In the genomic region with DNA sequence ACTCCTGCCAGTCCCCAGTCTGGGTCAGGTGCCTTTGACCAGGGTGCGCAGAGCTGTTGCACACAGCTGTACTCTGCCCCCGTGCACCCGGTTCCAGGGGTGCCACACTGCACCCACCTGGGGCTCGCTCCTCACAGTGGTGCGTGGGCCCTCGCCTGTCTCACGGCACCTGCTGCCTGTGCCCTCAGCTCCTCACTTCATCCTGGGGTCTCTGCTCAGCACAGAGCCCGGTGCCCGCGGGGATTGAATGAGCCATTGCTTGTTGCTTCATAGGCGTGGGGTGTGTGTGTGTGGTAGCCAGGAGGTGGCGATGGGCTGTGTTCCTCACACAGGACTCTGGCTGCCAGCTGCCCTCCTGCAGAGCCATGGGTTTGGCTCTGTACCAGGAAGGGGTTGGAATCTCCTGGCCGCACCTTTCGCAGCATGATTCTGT, we compare ENCODE assay signal across 22 cellular contexts. TPM values are rescaled to one million over a fixed set of nuclear protein-coding genes. Genes with fewer than 3 reads are reported as not detected.
A peak's percentile ranks its signal among the peaks of the same experiment; 100 is the strongest.
DNase-seq lines count a peak whose midpoint lies in the region; ATAC-seq and TF ChIP-seq lines count a peak whose summit lies in the region.
"Had no signal": no experiment of that assay in that cellular context is flagged by ENCODE, and none has a peak within 500 bp of the region (broad histone marks: within the 10 kb centered on the region; RNA-seq: fewer than 3 reads in every experiment).

No MANE protein-coding gene starts in this region.

- DNase-seq in DMS 273 (lab: John Stamatoyannopoulos, UW; ENCODE audit: unreplicated experiment) (peak; percentile 61), DMS 273 treated with DMSO at 0.1 percent for 48 hours (lab: John Stamatoyannopoulos, UW) (no peak), RWPE1 (ENCODE audit: low spot score) (no peak), iPS-NIHi11 (ENCODE audit: low spot score) (peak; percentile 55), renal cortical epithelial cell (ENCODE audit: low read depth) (peak; percentile 39), NCI-H774 (lab: John Stamatoyannopoulos, UW) (no peak)
- no peak for DNase-seq in CD4-positive, alpha-beta T cell
- DNase-seq in T-helper 2 cell treated with Interferon-gamma antibody and Interleukin-4, amounts not matched to agents 5 μg/mL and 100 μg/mL, for 36 hours (ENCODE audit: low spot score), result no peak
- DNase-seq: activated CD4-positive, alpha-beta T cell treated with anti-CD3 and anti-CD28 coated beads, Interleukin-2, amount 10 ng/mL, durations not matched to agents 24 days and 14 days; activated naive CD4-positive, alpha-beta T cell treated with Interleukin-2 at 50 U/mL for 16 hours; brain microvascular endothelial cell; CD4-positive, alpha-beta memory T cell; dermis blood vessel endothelial cell; EL; Kasumi-1; NCI-H1436; NCI-H2227 treated with DMSO at 0.1 percent for 48 hours; stimulated activated CD4-positive, alpha-beta T cell treated with anti-CD3 and anti-CD28 coated beads, Interleukin-4, amount 100 ng/mL, for 4 hours; thyroid gland had no signal

- H3K9me3 Mint-ChIP-seq in CD4-positive, alpha-beta T cell, result no peaks in the 10 kb centered on the region
- H3K9me3 Mint-ChIP-seq in T-helper 2 cell treated with Interferon-gamma antibody and Interleukin-4, amounts not matched to agents 5 μg/mL and 100 μg/mL, for 36 hours, result no peaks in the 10 kb centered on the region
- H3K9me3 Mint-ChIP-seq: activated CD4-positive, alpha-beta T cell treated with anti-CD3 and anti-CD28 coated beads, Interleukin-2, amount 10 ng/mL, durations not matched to agents 24 days and 14 days; CD4-positive, alpha-beta memory T cell had no signal

- no peak overlapping the region for H3K27ac Mint-ChIP-seq in CD4-positive, alpha-beta T cell
- no peak overlapping the region for H3K27ac Mint-ChIP-seq in T-helper 2 cell treated with Interferon-gamma antibody and Interleukin-4, amounts not matched to agents 5 μg/mL and 100 μg/mL, for 36 hours
- H3K27ac Mint-ChIP-seq: activated CD4-positive, alpha-beta T cell treated with anti-CD3 and anti-CD28 coated beads, Interleukin-2, amount 10 ng/mL, durations not matched to agents 24 days and 14 days had no signal

- POLR2A ChIA-PET in RWPE1 (lab: Yijun Ruan, JAX; ENCODE audit: low non-redundant PET), result no interaction called here
- POLR2A ChIA-PET in CD4-positive, alpha-beta T cell (lab: Charles Lee), result no interaction called here

- no peak overlapping the region for H3K4me3 Mint-ChIP-seq in CD4-positive, alpha-beta T cell
- no peak overlapping the region for H3K4me3 Mint-ChIP-seq in T-helper 2 cell treated with Interferon-gamma antibody and Interleukin-4, amounts not matched to agents 5 μg/mL and 100 μg/mL, for 36 hours
- H3K4me3 Mint-ChIP-seq: activated CD4-positive, alpha-beta T cell treated with anti-CD3 and anti-CD28 coated beads, Interleukin-2, amount 10 ng/mL, durations not matched to agents 24 days and 14 days; CD4-positive, alpha-beta memory T cell had no signal

- H3K9me3 ChIP-seq in CD4-positive, alpha-beta T cell (ENCODE audit: control insufficient read depth, low read length), result no peaks in the 10 kb centered on the region
- H3K9me3 ChIP-seq: esophagus muscularis mucosa, thyroid gland had no signal

- H3K27ac ChIP-seq in RWPE1, result peak overlapping the region; percentile 50
- no peak overlapping the region for H3K27ac ChIP-seq in CD4-positive, alpha-beta T cell (ENCODE audit: low read depth, low read length)
- H3K27ac ChIP-seq: 22Rv1, brain microvascular endothelial cell, esophagus muscularis mucosa, skin epidermis, thyroid gland had no signal

- H3K4me1 Mint-ChIP-seq in CD4-positive, alpha-beta T cell (ENCODE audit: low read depth), result no peaks in the 10 kb centered on the region
- H3K4me1 Mint-ChIP-seq in T-helper 2 cell treated with Interferon-gamma antibody and Interleukin-4, amounts not matched to agents 5 μg/mL and 100 μg/mL, for 36 hours (ENCODE audit: low read depth), result no peaks in the 10 kb centered on the region

- H3K27me3 ChIP-seq in CD4-positive, alpha-beta T cell (ENCODE audit: control insufficient read depth, insufficient read depth, low read length), result no peaks in the 10 kb centered on the region
- H3K27me3 ChIP-seq: brain microvascular endothelial cell, esophagus muscularis mucosa, thyroid gland had no signal

- intact Hi-C loops in CD4-positive, alpha-beta T cell (cut with DNase I, micrococcal nuclease), result no loop called here

- no peak for TF ChIP-seq CTCF in RWPE1 (conservative IDR thresholded peaks at IDR 0.05; ENCODE audit: low read depth)
- no peak for TF ChIP-seq CTCF in CD4-positive, alpha-beta T cell (IDR thresholded peaks at IDR 0.05)

- no peaks in the 10 kb centered on the region for H3K27me3 Mint-ChIP-seq in CD4-positive, alpha-beta T cell
- H3K27me3 Mint-ChIP-seq in T-helper 2 cell treated with Interferon-gamma antibody and Interleukin-4, amounts not matched to agents 5 μg/mL and 100 μg/mL, for 36 hours (ENCODE audit: low read depth), result no peaks in the 10 kb centered on the region
- H3K27me3 Mint-ChIP-seq: activated CD4-positive, alpha-beta T cell treated with anti-CD3 and anti-CD28 coated beads, Interleukin-2, amount 10 ng/mL, durations not matched to agents 24 days and 14 days; CD4-positive, alpha-beta memory T cell had no signal

- no peak for ATAC-seq in CD4-positive, alpha-beta T cell (ENCODE audit: poor library complexity)

- peaks cover 93% of the 10 kb centered on the region for H3K36me3 Mint-ChIP-seq in CD4-positive, alpha-beta T cell (ENCODE audit: low read depth)
- H3K36me3 Mint-ChIP-seq in T-helper 2 cell treated with Interferon-gamma antibody and Interleukin-4, amounts not matched to agents 5 μg/mL and 100 μg/mL, for 36 hours (ENCODE audit: low read depth), result peaks cover 62% of the 10 kb centered on the region

- CTCF ChIA-PET in RWPE1 (lab: Yijun Ruan, JAX), result interaction anchor here (0.6 kb wide), 1 partner anchor 313 kb away, joined by 3 read pairs; no protein-coding TSS in a partner anchor
- CTCF ChIA-PET in CD4-positive, alpha-beta T cell (lab: Charles Lee), result interaction anchor here (0.7 kb wide), 1 partner anchor 180 kb away, joined by 3 read pairs; no protein-coding TSS in a partner anchor

RNA-seq across cellular contexts. Expression of gene EIF3B, which starts 18.5 kb away (rescaled TPM):
- total RNA-seq in renal cortical epithelial cell, result 239 and 257 TPM in 2 replicates
- total RNA-seq in CD4-positive, alpha-beta T cell, result 100 to 1,000 TPM; 166 to 167 TPM

RNA-seq across cellular contexts. Expression of gene CHST12, which starts 30.3 kb away (rescaled TPM):
- 2.1 and 15.1 TPM in 2 replicates for total RNA-seq in renal cortical epithelial cell
- 1 to 10 TPM; 6.6 to 8.6 TPM for total RNA-seq in CD4-positive, alpha-beta T cell

RNA-seq across cellular contexts. Expression of gene SNX8, which starts 58.9 kb away (rescaled TPM):
- total RNA-seq in renal cortical epithelial cell, result 6.4 and 7.3 TPM in 2 replicates
- 1 to 10 TPM; 4.2 to 4.5 TPM for total RNA-seq in CD4-positive, alpha-beta T cell

Comparison
In these comparisons a context has a peak if more than half of its experiments do, and no peak if none do; other contexts are left out.
1. DNase-seq: peak in DMS 273 (single experiment), iPS-NIHi11 (single experiment) and renal cortical epithelial cell (single experiment); none in DMS 273 treated with DMSO at 0.1 percent for 48 hours (single experiment), RWPE1 (single experiment), NCI-H774 (single experiment), CD4-positive, alpha-beta T cell (0 of 10) and T-helper 2 cell treated with Interferon-gamma antibody and Interleukin-4, amounts not matched to agents 5 μg/mL and 100 μg/mL, for 36 hours (single experiment).